8 cellular contexts compared by ENCODE assay signal in the genomic region with DNA sequence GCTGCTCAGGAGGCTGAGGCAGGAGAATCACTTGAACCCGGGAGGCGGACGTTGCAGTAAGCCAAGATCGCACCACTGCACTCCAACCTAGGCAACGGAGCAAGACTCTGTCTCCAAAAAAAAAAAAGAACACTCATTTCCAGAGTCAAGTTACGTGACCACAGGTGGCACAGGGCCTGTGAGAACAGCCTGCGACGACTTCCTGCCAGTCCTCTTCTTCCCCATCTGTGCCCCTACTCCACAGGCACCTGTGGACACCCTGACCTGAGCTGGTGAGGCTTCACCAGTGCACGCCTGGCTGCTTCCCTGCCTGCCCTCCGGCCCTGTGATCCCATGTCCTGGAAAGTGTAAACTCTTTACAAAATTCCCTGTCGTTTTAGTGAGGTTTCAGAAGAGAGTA.
DNase-seq lines count a peak whose midpoint lies in the region; ATAC-seq and TF ChIP-seq lines count a peak whose summit lies in the region.

No MANE protein-coding gene starts in this region.

- POLR2A ChIA-PET in activated CD4-positive, alpha-beta T cell treated with anti-CD3 and anti-CD28 coated beads for 36 hours (lab: Charles Lee), result interaction anchor here (0.7 kb wide), 1 partner anchor 79 kb away, joined by 7 read pairs; no protein-coding TSS in a partner anchor
- POLR2A ChIA-PET in WTC11 (lab: Charles Lee), result interaction anchor here (0.6 kb wide), 1 partner anchor 91 kb away, joined by 5 read pairs; no protein-coding TSS in a partner anchor

- H3K36me3 Mint-ChIP-seq in activated CD4-positive, alpha-beta T cell treated with anti-CD3 and anti-CD28 coated beads for 36 hours (ENCODE audit: low read depth), result peaks cover 40% of the 10 kb centered on the region
- H3K36me3 Mint-ChIP-seq in WTC11, result no peaks in the 10 kb centered on the region

- peak overlapping the region; percentile 97 for H3K27ac Mint-ChIP-seq in activated CD4-positive, alpha-beta T cell treated with anti-CD3 and anti-CD28 coated beads for 36 hours
- H3K27ac Mint-ChIP-seq in WTC11, result peak overlapping the region; percentile 93

- CTCF ChIA-PET in activated CD4-positive, alpha-beta T cell treated with anti-CD3 and anti-CD28 coated beads for 36 hours (lab: Charles Lee), result interaction anchor here (0.8 kb wide), 1 partner anchor 20 kb away, joined by 3 read pairs; no protein-coding TSS in a partner anchor
- CTCF ChIA-PET in WTC11 (lab: Charles Lee), result interaction anchor here (0.6 kb wide), 1 partner anchor 68 kb away, joined by 3 read pairs; no protein-coding TSS in a partner anchor

- no peak for TF ChIP-seq CTCF in WTC11 (IDR thresholded peaks at IDR 0.05)

- peak overlapping the region; percentile 40 for H3K4me3 Mint-ChIP-seq in activated CD4-positive, alpha-beta T cell treated with anti-CD3 and anti-CD28 coated beads for 36 hours
- no peak overlapping the region for H3K4me3 Mint-ChIP-seq in WTC11

- peaks cover 91% of the 10 kb centered on the region for H3K4me1 Mint-ChIP-seq in activated CD4-positive, alpha-beta T cell treated with anti-CD3 and anti-CD28 coated beads for 36 hours
- peaks cover 25% of the 10 kb centered on the region for H3K4me1 Mint-ChIP-seq in WTC11

- intact Hi-C loops in activated CD4-positive, alpha-beta T cell treated with anti-CD3 and anti-CD28 coated beads for 36 hours (cut with DNase I, micrococcal nuclease), result no loop called here

- no peaks in the 10 kb centered on the region for H3K27me3 Mint-ChIP-seq in activated CD4-positive, alpha-beta T cell treated with anti-CD3 and anti-CD28 coated beads for 36 hours
- H3K27me3 Mint-ChIP-seq in WTC11 (ENCODE audit: low read depth), result no peaks in the 10 kb centered on the region

- peak; percentile 73 for DNase-seq in activated CD4-positive, alpha-beta T cell treated with anti-CD3 and anti-CD28 coated beads for 36 hours
- DNase-seq in activated CD4-positive, alpha-beta T cell treated with anti-CD3 and anti-CD28 coated beads, Interleukin-2, amount 50 U/mL, for 1 hour, result no peak
- no peak for DNase-seq in WTC11 (ENCODE audit: low spot score)
- peak; percentile 52 for DNase-seq in stimulated activated CD8-positive, alpha-beta memory T cell treated with anti-CD3 and anti-CD28 coated beads, Interleukin-4, amount 100 ng/mL, for 48 hours
- no peak for DNase-seq in DMS153 (lab: John Stamatoyannopoulos, UW)
- no peak for DNase-seq in AML-193 (lab: John Stamatoyannopoulos, UW)
- DNase-seq in SKM-1 (lab: John Stamatoyannopoulos, UW; ENCODE audit: unreplicated experiment), result no peak

- peak; percentile 83 for ATAC-seq in activated CD4-positive, alpha-beta T cell treated with anti-CD3 and anti-CD28 coated beads for 36 hours
- ATAC-seq in HG02973 (IDR thresholded peaks at IDR 0.05; ENCODE audit: unreplicated experiment), result peak; percentile 52
- ATAC-seq in WTC11, result peak; percentile 23; the same call in 1 of the 2 replicates

- H3K9me3 Mint-ChIP-seq in activated CD4-positive, alpha-beta T cell treated with anti-CD3 and anti-CD28 coated beads for 36 hours (ENCODE audit: low read depth), result no peaks in the 10 kb centered on the region
- no peaks in the 10 kb centered on the region for H3K9me3 Mint-ChIP-seq in WTC11

TF ChIP-seq in WTC11, 78 proteins besides CTCF, POLR2A, EP300 and RAD21:
- TF ChIP-seq, protein P1, sequence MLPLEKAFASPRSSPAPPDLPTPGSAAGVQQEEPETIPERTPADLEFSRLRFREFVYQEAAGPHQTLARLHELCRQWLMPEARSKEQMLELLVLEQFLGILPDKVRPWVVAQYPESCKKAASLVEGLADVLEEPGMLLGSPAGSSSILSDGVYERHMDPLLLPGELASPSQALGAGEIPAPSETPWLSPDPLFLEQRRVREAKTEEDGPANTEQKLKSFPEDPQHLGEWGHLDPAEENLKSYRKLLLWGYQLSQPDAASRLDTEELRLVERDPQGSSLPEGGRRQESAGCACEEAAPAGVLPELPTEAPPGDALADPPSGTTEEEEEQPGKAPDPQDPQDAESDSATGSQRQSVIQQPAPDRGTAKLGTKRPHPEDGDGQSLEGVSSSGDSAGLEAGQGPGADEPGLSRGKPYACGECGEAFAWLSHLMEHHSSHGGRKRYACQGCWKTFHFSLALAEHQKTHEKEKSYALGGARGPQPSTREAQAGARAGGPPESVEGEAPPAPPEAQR (CRISPR knock-in tag; IDR thresholded peaks at IDR 0.05), result no peak
- TF ChIP-seq, protein P2, sequence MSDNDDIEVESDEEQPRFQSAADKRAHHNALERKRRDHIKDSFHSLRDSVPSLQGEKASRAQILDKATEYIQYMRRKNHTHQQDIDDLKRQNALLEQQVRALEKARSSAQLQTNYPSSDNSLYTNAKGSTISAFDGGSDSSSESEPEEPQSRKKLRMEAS (CRISPR knock-in tag; IDR thresholded peaks at IDR 0.05), result no peak
- TF ChIP-seq CREM (CRISPR knock-in tag; IDR thresholded peaks at IDR 0.05) (no peak), GRHL2 (CRISPR knock-in tag; IDR thresholded peaks at IDR 0.05; ENCODE audit: insufficient replicate concordance, severe bottlenecking) (no peak)
- TF ChIP-seq, protein P3, sequence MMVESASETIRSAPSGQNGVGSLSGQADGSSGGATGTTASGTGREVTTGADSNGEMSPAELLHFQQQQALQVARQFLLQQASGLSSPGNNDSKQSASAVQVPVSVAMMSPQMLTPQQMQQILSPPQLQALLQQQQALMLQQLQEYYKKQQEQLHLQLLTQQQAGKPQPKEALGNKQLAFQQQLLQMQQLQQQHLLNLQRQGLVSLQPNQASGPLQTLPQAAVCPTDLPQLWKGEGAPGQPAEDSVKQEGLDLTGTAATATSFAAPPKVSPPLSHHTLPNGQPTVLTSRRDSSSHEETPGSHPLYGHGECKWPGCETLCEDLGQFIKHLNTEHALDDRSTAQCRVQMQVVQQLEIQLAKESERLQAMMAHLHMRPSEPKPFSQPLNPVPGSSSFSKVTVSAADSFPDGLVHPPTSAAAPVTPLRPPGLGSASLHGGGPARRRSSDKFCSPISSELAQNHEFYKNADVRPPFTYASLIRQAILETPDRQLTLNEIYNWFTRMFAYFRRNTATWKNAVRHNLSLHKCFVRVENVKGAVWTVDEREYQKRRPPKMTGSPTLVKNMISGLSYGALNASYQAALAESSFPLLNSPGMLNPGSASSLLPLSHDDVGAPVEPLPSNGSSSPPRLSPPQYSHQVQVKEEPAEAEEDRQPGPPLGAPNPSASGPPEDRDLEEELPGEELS (CRISPR knock-in tag; IDR thresholded peaks at IDR 0.05), result no peak

Comparison
In these comparisons a context has a peak if more than half of its experiments do, and no peak if none do; other contexts are left out.
1. DNase-seq: peak in activated CD4-positive, alpha-beta T cell treated with anti-CD3 and anti-CD28 coated beads for 36 hours (single experiment) and stimulated activated CD8-positive, alpha-beta memory T cell treated with anti-CD3 and anti-CD28 coated beads, Interleukin-4, amount 100 ng/mL, for 48 hours (single experiment); none in activated CD4-positive, alpha-beta T cell treated with anti-CD3 and anti-CD28 coated beads, Interleukin-2, amount 50 U/mL, for 1 hour (single experiment), WTC11 (single experiment), DMS153 (single experiment), AML-193 (0 of 2) and SKM-1 (single experiment).
2. ATAC-seq: peak in every context shown above with its lines; median percentile 83 in activated CD4-positive, alpha-beta T cell treated with anti-CD3 and anti-CD28 coated beads for 36 hours; 52 in HG02973; 23 in WTC11.